Comparison of ENCODE assay signal across 27 cellular contexts in the genomic region with DNA sequence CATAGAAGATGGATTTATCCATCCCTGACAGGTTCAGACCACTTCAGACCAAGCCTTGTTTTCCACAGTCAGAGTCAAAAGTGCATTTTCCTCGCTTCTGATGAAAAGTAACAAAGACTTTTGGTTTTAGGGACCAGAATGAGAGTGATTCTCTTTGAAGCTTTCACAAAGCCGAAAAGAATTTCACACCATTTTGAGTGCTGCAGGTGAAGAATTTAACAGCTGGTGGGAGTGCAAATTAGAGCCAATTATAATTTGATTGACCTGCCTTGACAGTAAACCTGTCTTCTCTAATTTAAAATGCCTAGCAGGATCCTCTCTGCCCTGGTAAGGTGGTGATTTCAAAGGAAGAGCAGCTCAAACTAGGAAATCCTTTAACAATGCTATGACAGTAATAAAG.
"Had no signal": no experiment of that assay in that cellular context is flagged by ENCODE, and none has a peak within 500 bp of the region (broad histone marks: within the 10 kb centered on the region; RNA-seq: fewer than 3 reads in every experiment).

No MANE protein-coding gene starts in this region.

- H3K27ac ChIP-seq: colonic mucosa, esophagus muscularis mucosa, foreskin keratinocyte, gastroesophageal sphincter, heart left ventricle, hepatocyte, lower lobe of right lung, neutrophil, pancreas, right atrium auricular region, thyroid gland, vagina had no signal

- DNase-seq: colonic mucosa; effector CD8-positive, alpha-beta T cell; foreskin keratinocyte; heart left ventricle; immature natural killer cell; islet precursor cell; kidney glomerular epithelial cell; left colon; left ventricle myocardium superior; lower lobe of right lung; mucosa of descending colon; naive B cell; pancreas; stimulated activated CD4-positive, alpha-beta T cell treated with anti-CD3 and anti-CD28 coated beads, Interleukin-12 subunit alpha, Interleukin-12 subunit beta, amount 100 ng/mL, for 4 hours; stimulated activated CD4-positive, alpha-beta T cell treated with anti-CD3 and anti-CD28 coated beads, Interleukin-1b, Interleukin-23, amount 100 ng/mL, for 48 hours; stimulated activated CD4-positive, alpha-beta T cell treated with anti-CD3 and anti-CD28 coated beads, Interleukin-4, amount 100 ng/mL, for 1 hour; stimulated activated CD8-positive, alpha-beta memory T cell treated with anti-CD3 and anti-CD28 coated beads, Interleukin-4, amount 100 ng/mL, for 48 hours; stimulated activated naive CD4-positive, alpha-beta T cell; stimulated activated naive CD8-positive, alpha-beta T cell treated with anti-CD3 and anti-CD28 coated beads, Interleukin-15, amount 100 ng/mL, for 72 hours; thyroid gland; trophoblast cell had no signal
